In the genomic region with DNA sequence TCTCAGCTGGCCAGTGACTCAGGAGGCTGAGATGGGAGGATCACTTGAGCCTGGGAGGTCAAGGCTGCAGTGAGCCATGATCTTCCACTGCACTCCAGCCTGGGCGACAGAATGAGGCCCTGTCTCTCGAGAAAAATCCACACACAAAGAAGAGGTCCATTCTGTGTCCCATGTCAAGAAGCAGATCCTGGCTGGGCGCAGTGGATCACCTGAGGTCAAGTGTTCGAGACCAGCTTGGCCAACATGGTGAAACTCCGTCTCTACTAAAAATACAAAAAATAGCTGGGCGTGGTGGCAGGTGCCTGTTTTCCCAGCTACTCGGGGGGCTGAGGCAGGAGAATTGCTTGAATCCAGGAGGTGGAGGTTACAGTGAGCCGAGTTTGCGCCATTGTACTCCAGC, we compare ENCODE assay signal across 13 cellular contexts. TPM values are rescaled to one million over a fixed set of nuclear protein-coding genes. Genes with fewer than 3 reads are reported as not detected.
DNase-seq lines count a peak whose midpoint lies in the region; ATAC-seq and TF ChIP-seq lines count a peak whose summit lies in the region.
"Not testable (repeated sequence)": the region's sequence is repeated elsewhere in the genome, so short reads cannot be mapped to it uniquely, and the experiment has no call there.
"Had no signal": no experiment of that assay in that cellular context is flagged by ENCODE, and none has a peak within 500 bp of the region (broad histone marks: within the 10 kb centered on the region; RNA-seq: fewer than 3 reads in every experiment).

No MANE protein-coding gene starts in this region.

- H3F3A ChIP-seq in MM.1S (ENCODE audit: insufficient read depth, low read length): not testable (repeated sequence)

- H3K27me3 Mint-ChIP-seq in CD4-positive, CD25-positive, alpha-beta regulatory T cell; T-helper 2 cell treated with Interferon-gamma antibody and Interleukin-4, amounts not matched to agents 5 μg/mL and 100 μg/mL, for 36 hours (ENCODE audit: low read depth); activated T-cell treated with anti-CD3 and anti-CD28 coated beads, Interleukin-2, amount 50 U/mL, for 24 hours; activated naive CD4-positive, alpha-beta T cell treated with anti-CD3 and anti-CD28 coated beads, Interleukin-2, amount 50 U/mL, for 24 hours; natural killer cell (ENCODE audit: low read depth in 2 of 2): not testable (repeated sequence)

- ATAC-seq in CD4-positive, CD25-positive, alpha-beta regulatory T cell (ENCODE audit: low read depth in 2 of 2); natural killer cell; upper lobe of right lung: not testable (repeated sequence)

- not testable (repeated sequence) for H3K9me3 Mint-ChIP-seq in CD4-positive, CD25-positive, alpha-beta regulatory T cell; T-helper 2 cell treated with Interferon-gamma antibody and Interleukin-4, amounts not matched to agents 5 μg/mL and 100 μg/mL, for 36 hours; activated T-cell treated with anti-CD3 and anti-CD28 coated beads, Interleukin-2, amount 50 U/mL, for 24 hours; activated naive CD4-positive, alpha-beta T cell treated with anti-CD3 and anti-CD28 coated beads, Interleukin-2, amount 50 U/mL, for 24 hours; natural killer cell

- peak overlapping the region; percentile 91 to 100 (median 97) for H3K27ac Mint-ChIP-seq in CD4-positive, CD25-positive, alpha-beta regulatory T cell
- H3K27ac Mint-ChIP-seq in T-helper 2 cell treated with Interferon-gamma antibody and Interleukin-4, amounts not matched to agents 5 μg/mL and 100 μg/mL, for 36 hours: not testable (repeated sequence)
- peak overlapping the region; percentile 98 for H3K27ac Mint-ChIP-seq in activated T-cell treated with anti-CD3 and anti-CD28 coated beads, Interleukin-2, amount 50 U/mL, for 24 hours
- peak overlapping the region; percentile 82 for H3K27ac Mint-ChIP-seq in activated naive CD4-positive, alpha-beta T cell treated with anti-CD3 and anti-CD28 coated beads, Interleukin-2, amount 50 U/mL, for 24 hours
- H3K27ac Mint-ChIP-seq in natural killer cell: peak overlapping the region; percentile 94 to 97

- H3K36me3 Mint-ChIP-seq in CD4-positive, CD25-positive, alpha-beta regulatory T cell: peaks cover 81% of the 10 kb centered on the region
- H3K36me3 Mint-ChIP-seq in T-helper 2 cell treated with Interferon-gamma antibody and Interleukin-4, amounts not matched to agents 5 μg/mL and 100 μg/mL, for 36 hours (ENCODE audit: low read depth): peaks cover 84% of the 10 kb centered on the region
- peaks cover 97% of the 10 kb centered on the region for H3K36me3 Mint-ChIP-seq in activated T-cell treated with anti-CD3 and anti-CD28 coated beads, Interleukin-2, amount 50 U/mL, for 24 hours (ENCODE audit: low read depth)
- H3K36me3 Mint-ChIP-seq in activated naive CD4-positive, alpha-beta T cell treated with anti-CD3 and anti-CD28 coated beads, Interleukin-2, amount 50 U/mL, for 24 hours: peaks cover 34% of the 10 kb centered on the region
- H3K36me3 Mint-ChIP-seq in natural killer cell: peaks cover 19% of the 10 kb centered on the region

- peaks cover 34 to 97% (median 77%) of the 10 kb centered on the region in 4 donors for H3K4me1 Mint-ChIP-seq in CD4-positive, CD25-positive, alpha-beta regulatory T cell
- H3K4me1 Mint-ChIP-seq in T-helper 2 cell treated with Interferon-gamma antibody and Interleukin-4, amounts not matched to agents 5 μg/mL and 100 μg/mL, for 36 hours (ENCODE audit: low read depth): peaks cover 75% of the 10 kb centered on the region
- H3K4me1 Mint-ChIP-seq in activated T-cell treated with anti-CD3 and anti-CD28 coated beads, Interleukin-2, amount 50 U/mL, for 24 hours (ENCODE audit: low read depth): peaks cover 91% of the 10 kb centered on the region
- peaks cover 91% of the 10 kb centered on the region for H3K4me1 Mint-ChIP-seq in activated naive CD4-positive, alpha-beta T cell treated with anti-CD3 and anti-CD28 coated beads, Interleukin-2, amount 50 U/mL, for 24 hours
- H3K4me1 Mint-ChIP-seq in natural killer cell: peaks cover 75 to 76% of the 10 kb centered on the region in 2 donors

- H3K4me2 ChIP-seq in MM.1S (ENCODE audit: low read depth, low read length): not testable (repeated sequence)

- TF ChIP-seq CTCF in MM.1S (IDR thresholded peaks at IDR 0.05; ENCODE audit: low read length); natural killer cell (IDR thresholded peaks at IDR 0.05); upper lobe of right lung (IDR thresholded peaks at IDR 0.05): not testable (repeated sequence)

- not testable (repeated sequence) for H3K4me3 ChIP-seq in CD4-positive, CD25-positive, alpha-beta regulatory T cell (ENCODE audit: low read depth, low read length); MM.1S (ENCODE audit: low read length); effector memory CD4-positive, alpha-beta T cell (ENCODE audit: insufficient read depth, low read depth, low read length, poor library complexity, severe bottlenecking); upper lobe of right lung

- not testable (repeated sequence) for H3K9me2 ChIP-seq in MM.1S (replicated peaks; ENCODE audit: insufficient read depth, low read length)

- H3K9ac ChIP-seq in MM.1S (ENCODE audit: low read length): not testable (repeated sequence)

- not testable (repeated sequence) for H3K27me3 ChIP-seq in CD4-positive, CD25-positive, alpha-beta regulatory T cell (ENCODE audit: control insufficient read depth, insufficient read depth, low read length); MM.1S (replicated peaks; ENCODE audit: insufficient read depth, low read length); effector memory CD4-positive, alpha-beta T cell (replicated peaks; ENCODE audit: control insufficient read depth, insufficient read depth, low read length, poor library complexity, severe bottlenecking); upper lobe of right lung

- H3K9me3 ChIP-seq in CD4-positive, CD25-positive, alpha-beta regulatory T cell (ENCODE audit: control insufficient read depth in 2 of 2, low read length in 2 of 2); MM.1S (replicated peaks; ENCODE audit: insufficient read depth, low read length); effector memory CD4-positive, alpha-beta T cell (ENCODE audit: control insufficient read depth, low read length); upper lobe of right lung: not testable (repeated sequence)

- peak overlapping the region; percentile 64 to 97 (median 85) for H3K4me3 Mint-ChIP-seq in CD4-positive, CD25-positive, alpha-beta regulatory T cell
- peak overlapping the region; percentile 39 for H3K4me3 Mint-ChIP-seq in T-helper 2 cell treated with Interferon-gamma antibody and Interleukin-4, amounts not matched to agents 5 μg/mL and 100 μg/mL, for 36 hours
- not testable (repeated sequence) for H3K4me3 Mint-ChIP-seq in activated T-cell treated with anti-CD3 and anti-CD28 coated beads, Interleukin-2, amount 50 U/mL, for 24 hours; activated naive CD4-positive, alpha-beta T cell treated with anti-CD3 and anti-CD28 coated beads, Interleukin-2, amount 50 U/mL, for 24 hours; natural killer cell

- not testable (repeated sequence) for DNase-seq in CD4-positive, CD25-positive, alpha-beta regulatory T cell; T-helper 2 cell treated with Interferon-gamma antibody and Interleukin-4, amounts not matched to agents 5 μg/mL and 100 μg/mL, for 36 hours (ENCODE audit: low spot score); activated T-cell treated with anti-CD3 and anti-CD28 coated beads, Interleukin-2, amount 50 U/mL, for 24 hours; effector memory CD4-positive, alpha-beta T cell; natural killer cell; upper lobe of right lung
- DNase-seq in MM.1S: peak; percentile 3

- H3K4me1 ChIP-seq in CD4-positive, CD25-positive, alpha-beta regulatory T cell (ENCODE audit: control insufficient read depth, insufficient read depth, low read length, poor library complexity, severe bottlenecking): peaks cover 100% of the 10 kb centered on the region
- H3K4me1 ChIP-seq in MM.1S (ENCODE audit: low read length); upper lobe of right lung: not testable (repeated sequence)
- H3K4me1 ChIP-seq in effector memory CD4-positive, alpha-beta T cell (ENCODE audit: control insufficient read depth, insufficient read depth, low read length, poor library complexity, severe bottlenecking): peaks cover 94% of the 10 kb centered on the region

- intact Hi-C loops in natural killer cell (cut with micrococcal nuclease); upper lobe of right lung (cut with DNase I): not testable (repeated sequence)

- H3K79me2 ChIP-seq in MM.1S (ENCODE audit: low read length): peaks cover 67% of the 10 kb centered on the region

- not testable (repeated sequence) for H2AFZ ChIP-seq in MM.1S (ENCODE audit: low read length)

- H4K20me1 ChIP-seq in MM.1S (ENCODE audit: insufficient read depth, low read length): not testable (repeated sequence)

- H3K27ac ChIP-seq in CD4-positive, CD25-positive, alpha-beta regulatory T cell (ENCODE audit: insufficient read depth, low read length, poor library complexity, severe bottlenecking): peak overlapping the region; percentile 77
- not testable (repeated sequence) for H3K27ac ChIP-seq in MM.1S (ENCODE audit: low read length)
- H3K27ac ChIP-seq in effector memory CD4-positive, alpha-beta T cell (ENCODE audit: insufficient read depth, low read length, poor library complexity, severe bottlenecking): peak overlapping the region; percentile 66
- H3K27ac ChIP-seq in upper lobe of right lung: peak overlapping the region; percentile 3

- peaks cover 72% of the 10 kb centered on the region for H3K36me3 ChIP-seq in CD4-positive, CD25-positive, alpha-beta regulatory T cell (ENCODE audit: control insufficient read depth, insufficient read depth, low read length)
- H3K36me3 ChIP-seq in MM.1S (replicated peaks; ENCODE audit: insufficient read depth, low read length): peaks cover 69% of the 10 kb centered on the region
- H3K36me3 ChIP-seq in effector memory CD4-positive, alpha-beta T cell (ENCODE audit: control insufficient read depth, insufficient read depth, low read length): peaks cover 59% of the 10 kb centered on the region
- H3K36me3 ChIP-seq in upper lobe of right lung: peaks cover 65% of the 10 kb centered on the region

RNA-seq across cellular contexts. Expression of a gene that starts 16.0 kb away (rescaled TPM):
- total RNA-seq in CD4-positive, CD25-positive, alpha-beta regulatory T cell: 267 TPM
- 100 to 1,000 TPM in 2 of 4 donors, 10 to 100 TPM in 2; 76.0 to 127 (median 104) TPM for polyA plus RNA-seq in CD4-positive, CD25-positive, alpha-beta regulatory T cell
- total RNA-seq in natural killer cell: 10 to 100 TPM; 47.8 to 67.5 (median 59.3) TPM
- total RNA-seq in upper lobe of right lung: 35.2 TPM

RNA-seq across cellular contexts. Expression of a gene that starts 20.5 kb away (rescaled TPM):
- 0.81 TPM for total RNA-seq in CD4-positive, CD25-positive, alpha-beta regulatory T cell
- not detected for polyA plus RNA-seq in CD4-positive, CD25-positive, alpha-beta regulatory T cell
- total RNA-seq in natural killer cell (under 1 TPM in 1 of 3 donors, not detected in 2; 0.82 TPM), upper lobe of right lung (0.64 TPM)
- total RNA-seq: A172, GM12878, H4, HFFc6, HT1080 had no signal
- polyA plus RNA-seq: GM12878 had no signal
